ENCODE assay signal across 8 cellular contexts in genomic region chr7:92621641-92622429, GRCh38. TPM values are rescaled to one million over a fixed set of nuclear protein-coding genes. Genes with fewer than 3 reads are reported as not detected.
DNase-seq lines count a peak whose midpoint lies in the region; ATAC-seq and TF ChIP-seq lines count a peak whose summit lies in the region.

No MANE protein-coding gene starts in this region.

- 45% methylated on average over 4 of the region's 4 CpGs for WGBS in esophagus squamous epithelium, 2 donors

- H3K27me3 ChIP-seq in DND-41 (ENCODE audit: insufficient read depth, low read length, poor library complexity): no peaks in the 10 kb centered on the region
- no peaks in the 10 kb centered on the region for H3K27me3 ChIP-seq in esophagus squamous epithelium
- H3K27me3 ChIP-seq in vagina: no peaks in the 10 kb centered on the region

- DNase-seq in DND-41: no peak
- peak; percentile 84 for DNase-seq in M059J (ENCODE audit: low read depth)
- DNase-seq in esophagus squamous epithelium (lab: John Stamatoyannopoulos, UW): no peak
- DNase-seq in vagina (ENCODE audit: extremely low spot score in 2 of 2): no peak
- DNase-seq in HUDEP-2 (lab: John Stamatoyannopoulos, UW; ENCODE audit: unreplicated experiment in 76 of 76): no peak
- no peak for DNase-seq in DMS53 treated with DMSO at 0.1 percent for 48 hours (lab: John Stamatoyannopoulos, UW; ENCODE audit: unreplicated experiment)
- no peak for DNase-seq in stimulated activated naive CD4-positive, alpha-beta T cell treated with Interleukin-2 at 50 U/mL for 16 hours (lab: John Stamatoyannopoulos, UW)

- H3K36me3 ChIP-seq in DND-41 (ENCODE audit: insufficient read depth, low read length): peaks cover 84% of the 10 kb centered on the region
- peaks cover 0 to 14% (median 0%) of the 10 kb centered on the region in 3 donors for H3K36me3 ChIP-seq in esophagus squamous epithelium
- peaks cover 0 to 7% of the 10 kb centered on the region in 2 donors for H3K36me3 ChIP-seq in vagina

- H3K4me2 ChIP-seq in DND-41 (ENCODE audit: insufficient read depth, low read length): peak overlapping the region; percentile 41

- intact Hi-C loops in esophagus squamous epithelium (cut with DNase I) (loop anchor here (5.0 kb wide), 1 partner anchor 210 kb away; no protein-coding TSS in a partner anchor), vagina (cut with DNase I) (loop anchor here (5.0 kb wide), 1 partner anchor 435 kb away; no protein-coding TSS in a partner anchor)

- H3K79me2 ChIP-seq in DND-41 (ENCODE audit: insufficient read depth, low read length): peaks cover 91% of the 10 kb centered on the region

- H3K4me1 ChIP-seq in DND-41 (ENCODE audit: insufficient read depth, low read length) (peaks cover 62% of the 10 kb centered on the region), esophagus squamous epithelium (peaks cover 4 to 31% (median 19%) of the 10 kb centered on the region in 3 donors), vagina (peaks cover 11% of the 10 kb centered on the region)

- H3K9ac ChIP-seq in DND-41 (ENCODE audit: low read depth, low read length): peak overlapping the region; percentile 37

- TF ChIP-seq CTCF in DND-41 (IDR thresholded peaks at IDR 0.05; ENCODE audit: borderline replicate concordance, extremely low read depth, low read length, poor library complexity, severe bottlenecking) (no peak), esophagus squamous epithelium (IDR thresholded peaks at IDR 0.05) (no peak), vagina (IDR thresholded peaks at IDR 0.05) (no peak)

- H3K4me3 ChIP-seq in DND-41 (ENCODE audit: low read depth in 1 of 2, low read length in 2 of 2) (peak overlapping the region in 1 of 2 experiments; percentile 0; a peak in 1 of 4 replicates), esophagus squamous epithelium (no peak overlapping the region), vagina (no peak overlapping the region)

- ATAC-seq in DND-41 (ENCODE audit: insufficient read depth, low read depth) (peak; percentile 19), GM21515 (IDR thresholded peaks at IDR 0.05; ENCODE audit: unreplicated experiment) (peak; percentile 48)

- no peaks in the 10 kb centered on the region for H4K20me1 ChIP-seq in DND-41 (ENCODE audit: insufficient read depth, low read length)

- H2AFZ ChIP-seq in DND-41 (ENCODE audit: low read depth, low read length): no peak overlapping the region

- TF ChIP-seq POLR2A in esophagus squamous epithelium (IDR thresholded peaks at IDR 0.05) (no peak), vagina (IDR thresholded peaks at IDR 0.05) (no peak)

- H3K9me3 ChIP-seq in DND-41 (ENCODE audit: insufficient read depth, low read length, severe bottlenecking) (no peaks in the 10 kb centered on the region), esophagus squamous epithelium (no peaks in the 10 kb centered on the region), vagina (no peaks in the 10 kb centered on the region)

- H3K27ac ChIP-seq in DND-41 (ENCODE audit: low read length) (peak overlapping the region; percentile 80), esophagus squamous epithelium (peak overlapping the region; percentile 29 to 69 (median 52)), vagina (peak overlapping the region; percentile 35)

RNA-seq across cellular contexts. Expression of gene FAM133B, which starts 31.6 kb away (rescaled TPM):
- 14.1 and 20.5 TPM in 2 replicates for total RNA-seq in M059J (2014; rRNA removed; shearing (Covaris generic))
- 10 to 100 TPM in 3 of 4 donors, 1 to 10 TPM in 1; 8.5 to 24.4 (median 18.2) TPM for total RNA-seq in esophagus squamous epithelium
- 22.3 TPM for total RNA-seq in vagina
